Comparison of ENCODE assay signal across 9 cellular contexts in genomic region chr3:195850857-195851531, GRCh38. TPM values are rescaled to one million over a fixed set of nuclear protein-coding genes. Genes with fewer than 3 reads are reported as not detected.
A peak's percentile ranks its signal among the peaks of the same experiment; 100 is the strongest.
DNase-seq lines count a peak whose midpoint lies in the region; ATAC-seq and TF ChIP-seq lines count a peak whose summit lies in the region.
"Had no signal": no experiment of that assay in that cellular context is flagged by ENCODE, and none has a peak within 500 bp of the region (broad histone marks: within the 10 kb centered on the region; RNA-seq: fewer than 3 reads in every experiment).

No MANE protein-coding gene starts in this region.

- no peaks in the 10 kb centered on the region for H3K79me2 ChIP-seq in GM23338 (replicated peaks; ENCODE audit: insufficient read depth)

- intact Hi-C loops in stomach (cut with DNase I; ENCODE audit: low total_unique reads) = no loop called here

- H3K4me1 ChIP-seq in GM23338 (ENCODE audit: insufficient read depth) = no peaks in the 10 kb centered on the region
- no peaks in the 10 kb centered on the region for H3K4me1 ChIP-seq in Peyer's patch
- peaks cover 5 to 39% (median 15%) of the 10 kb centered on the region in 4 donors for H3K4me1 ChIP-seq in stomach

- H3K27me3 Mint-ChIP-seq in GM23338 (ENCODE audit: insufficient read depth, low read depth, poor library complexity) = peaks cover 4% of the 10 kb centered on the region
- peaks cover 8% of the 10 kb centered on the region for H3K27me3 Mint-ChIP-seq in activated T-cell treated with anti-CD3 and anti-CD28 coated beads, Interleukin-2, amount 50 U/mL, for 4 hours (ENCODE audit: low read depth)
- peaks cover 5% of the 10 kb centered on the region for H3K27me3 Mint-ChIP-seq in neural crest cell (ENCODE audit: low read depth)

- TF ChIP-seq CTCF in GM23338 (conservative IDR thresholded peaks at IDR 0.05; ENCODE audit: low read depth in 2 of 2) (peak; percentile 100), LNCaP clone FGC (IDR thresholded peaks at IDR 0.05; ENCODE audit: control insufficient read depth, extremely low read depth, insufficient read depth) (peak; percentile 100), Peyer's patch (IDR thresholded peaks at IDR 0.05) (peak; percentile 100), fibroblast of mammary gland (conservative IDR thresholded peaks at IDR 0.05; ENCODE audit: control insufficient read depth, insufficient read depth, low read depth, low read length) (peak; percentile 100), neural crest cell (conservative IDR thresholded peaks at IDR 0.05) (peak; percentile 100), stomach (IDR thresholded peaks at IDR 0.05) (peak; percentile 29 to 100 (median 100))

- no peaks in the 10 kb centered on the region for H3K9me2 ChIP-seq in GM23338 (ENCODE audit: insufficient read depth)

- peak; percentile 86 for DNase-seq in EH (ENCODE audit: low read depth)
- DNase-seq in GM23338 (ENCODE audit: low spot score) = peak; percentile 95
- DNase-seq in LNCaP clone FGC (ENCODE audit: low read depth) = peak; percentile 74
- DNase-seq in Peyer's patch = peak; percentile 82 to 97 (median 93)
- peak; percentile 86 for DNase-seq in activated T-cell treated with anti-CD3 and anti-CD28 coated beads, Interleukin-2, amount 50 U/mL, for 4 hours
- peak; percentile 91 for DNase-seq in fibroblast of mammary gland (ENCODE audit: low read depth)
- DNase-seq in neural crest cell (ENCODE audit: low read depth, low spot score) = peak; percentile 93
- peak; percentile 94 for DNase-seq in stomach

- no peak overlapping the region for H3K4me3 Mint-ChIP-seq in GM23338
- H3K4me3 Mint-ChIP-seq in activated T-cell treated with anti-CD3 and anti-CD28 coated beads, Interleukin-2, amount 50 U/mL, for 4 hours = peak overlapping the region; percentile 38
- H3K4me3 Mint-ChIP-seq in neural crest cell = no peak overlapping the region

- H3K27me3 ChIP-seq in GM23338 (ENCODE audit: insufficient read depth) = no peaks in the 10 kb centered on the region
- H3K27me3 ChIP-seq in Peyer's patch = no peaks in the 10 kb centered on the region
- H3K27me3 ChIP-seq in stomach = no peaks in the 10 kb centered on the region

- no peak for TF ChIP-seq EP300 in stomach (IDR thresholded peaks at IDR 0.05)

- no peaks in the 10 kb centered on the region; the same call in 2 of the 3 replicates for H3K9me3 Mint-ChIP-seq in GM23338
- H3K9me3 Mint-ChIP-seq in activated T-cell treated with anti-CD3 and anti-CD28 coated beads, Interleukin-2, amount 50 U/mL, for 4 hours = no peaks in the 10 kb centered on the region
- H3K9me3 Mint-ChIP-seq in neural crest cell = no peaks in the 10 kb centered on the region

- TF ChIP-seq POLR2A in Peyer's patch (IDR thresholded peaks at IDR 0.05) (no peak), stomach (IDR thresholded peaks at IDR 0.05) (no peak)

- no peak overlapping the region for H3K4me3 ChIP-seq in GM23338
- no peak overlapping the region for H3K4me3 ChIP-seq in LNCaP clone FGC (ENCODE audit: low read depth, low read length)
- H3K4me3 ChIP-seq in Peyer's patch = no peak overlapping the region
- H3K4me3 ChIP-seq in fibroblast of mammary gland (ENCODE audit: control insufficient read depth, low read depth, low read length) = no peak overlapping the region
- peak overlapping the region in 2 of 4 donors; percentile 1 to 28 for H3K4me3 ChIP-seq in stomach
- H3K4me3 ChIP-seq: skin epidermis had no signal

- no peak overlapping the region for H2AFZ ChIP-seq in GM23338

- H3K4me1 Mint-ChIP-seq in GM23338 (peaks cover 7% of the 10 kb centered on the region), neural crest cell (peaks cover 7% of the 10 kb centered on the region)
- peaks cover 7% of the 10 kb centered on the region for H3K4me1 Mint-ChIP-seq in activated T-cell treated with anti-CD3 and anti-CD28 coated beads, Interleukin-2, amount 50 U/mL, for 4 hours (ENCODE audit: low read depth)

- no peaks in the 10 kb centered on the region for H3K36me3 Mint-ChIP-seq in GM23338 (ENCODE audit: low read depth)
- no peaks in the 10 kb centered on the region for H3K36me3 Mint-ChIP-seq in activated T-cell treated with anti-CD3 and anti-CD28 coated beads, Interleukin-2, amount 50 U/mL, for 4 hours (ENCODE audit: insufficient read depth)
- H3K36me3 Mint-ChIP-seq in neural crest cell (ENCODE audit: low read depth) = no peaks in the 10 kb centered on the region

- no peaks in the 10 kb centered on the region; the same call in 1 of the 2 replicates for H3F3A ChIP-seq in GM23338 (replicated peaks; ENCODE audit: low read depth)

- H3K4me2 ChIP-seq in GM23338 = no peak overlapping the region

- 12 to 20% (median 16%) methylated on average over 31 of the region's 31 CpGs for WGBS in stomach, 5 donors

- H3K27ac ChIP-seq in GM23338 (ENCODE audit: low read depth) = no peak overlapping the region
- no peak overlapping the region for H3K27ac ChIP-seq in Peyer's patch
- no peak overlapping the region for H3K27ac ChIP-seq in stomach
- H3K27ac ChIP-seq: skin epidermis had no signal

- H4K20me1 ChIP-seq in GM23338 (replicated peaks; ENCODE audit: insufficient read depth) = no peaks in the 10 kb centered on the region

- H3K36me3 ChIP-seq in GM23338 (ENCODE audit: insufficient read depth) (no peaks in the 10 kb centered on the region), Peyer's patch (no peaks in the 10 kb centered on the region), stomach (no peaks in the 10 kb centered on the region)

- ATAC-seq in GM23338 = peak; percentile 86
- peak; percentile 96 to 98 for ATAC-seq in activated T-cell treated with anti-CD3 and anti-CD28 coated beads, Interleukin-2, amount 50 U/mL, for 4 hours

- H3K27ac Mint-ChIP-seq in GM23338 (no peak overlapping the region), neural crest cell (ENCODE audit: unreplicated experiment) (peak overlapping the region; percentile 81)

- H3K9me3 ChIP-seq in Peyer's patch (no peaks in the 10 kb centered on the region), stomach (no peaks in the 10 kb centered on the region)

TF ChIP-seq in GM23338, 12 proteins besides CTCF, POLR2A, EP300 and RAD21:
- TF ChIP-seq EZH2 (IDR thresholded peaks at IDR 0.05; ENCODE audit: low read depth, unreplicated experiment) = no peak
- TF ChIP-seq CREB1 (CRISPR knock-in tag; IDR thresholded peaks at IDR 0.05; ENCODE audit: low read depth) = peak; percentile 54; the same call in 1 of the 2 replicates

RNA-seq across cellular contexts. Expression of gene MUC4, which starts 39.3 kb away (rescaled TPM):
- total RNA-seq in GM23338 (2014; rRNA removed; shearing (Covaris generic)) = 1.3 and 1.6 TPM in 2 replicates
- polyA plus RNA-seq in GM23338 (2016; fragmentation: Nextera tagmentation; extraction: Ambion mirVana) (0.80 and 1.3 TPM in 2 replicates), stomach (10 to 100 TPM in 1 of 3 donors, under 1 TPM in 1, not detected in 1; 0.81 to 28.9 TPM)
- total RNA-seq in Peyer's patch (10 to 100 TPM in 2 of 4 donors, 1 to 10 TPM in 2; 5.8 to 23.1 (median 13.0) TPM), neural crest cell (not detected in 2 replicates), stomach (100 to 1,000 TPM in 1 of 5 donors, 10 to 100 TPM in 3, under 1 TPM in 1; 0.73 to 355 (median 41.3) TPM)
- under 1 TPM; 0.08 to 0.24 (median 0.13) TPM for total RNA-seq in activated T-cell treated with anti-CD3 and anti-CD28 coated beads, Interleukin-2, amount 50 U/mL, for 4 hours

RNA-seq across cellular contexts. Expression of gene TNK2, which starts 57.4 kb away (rescaled TPM):
- 17.4 and 22.5 TPM in 2 replicates for total RNA-seq in GM23338 (2014; rRNA removed; shearing (Covaris generic))
- polyA plus RNA-seq in GM23338 (2016; fragmentation: Nextera tagmentation; extraction: Ambion mirVana) (9.6 and 10.0 TPM in 2 replicates), stomach (10 to 100 TPM; 20.1 to 42.7 (median 34.5) TPM)
- total RNA-seq in Peyer's patch (100 to 1,000 TPM in 1 of 4 donors, 10 to 100 TPM in 3; 18.6 to 149 (median 24.6) TPM), neural crest cell (46.3 and 54.9 TPM in 2 replicates), stomach (100 to 1,000 TPM in 1 of 5 donors, 10 to 100 TPM in 3, 1 to 10 TPM in 1; 6.1 to 431 (median 42.6) TPM)
- total RNA-seq in activated T-cell treated with anti-CD3 and anti-CD28 coated beads, Interleukin-2, amount 50 U/mL, for 4 hours = 10 to 100 TPM; 33.3 to 41.2 (median 40.7) TPM
